In the genomic region with DNA sequence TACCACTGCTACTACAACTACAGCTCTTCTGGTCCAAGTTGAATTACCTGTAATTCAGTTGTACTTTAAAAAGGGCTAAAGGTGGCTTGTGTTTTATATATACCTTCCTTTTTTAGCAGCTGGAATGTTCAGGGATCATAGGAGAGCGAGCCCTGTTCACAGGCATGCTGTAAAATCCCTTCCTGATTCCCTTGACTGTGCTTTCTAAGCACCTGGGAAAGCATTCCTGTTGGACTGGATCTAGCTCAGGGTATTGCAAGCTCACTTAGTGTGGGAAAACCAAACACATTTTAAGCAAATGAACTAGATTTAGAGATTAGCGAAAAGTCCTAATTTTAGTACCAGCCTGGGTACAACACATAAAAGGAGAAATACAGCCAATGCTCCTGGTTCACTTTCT, we compare ENCODE assay signal across 23 cellular contexts.
"Had no signal": no experiment of that assay in that cellular context is flagged by ENCODE, and none has a peak within 500 bp of the region (broad histone marks: within the 10 kb centered on the region; RNA-seq: fewer than 3 reads in every experiment).

No MANE protein-coding gene starts in this region.

- H3K4me3 ChIP-seq: coronary artery, sigmoid colon, spleen, tibial artery, uterus had no signal

- H3K27me3 ChIP-seq: brain microvascular endothelial cell, sigmoid colon, spleen, tibial artery, uterus had no signal

- H3K27ac Mint-ChIP-seq: activated T-cell treated with anti-CD3 and anti-CD28 coated beads, Interleukin-2, amount 50 U/mL, for 72 hours; nephron progenitor cell had no signal

- H3K36me3 ChIP-seq: brain microvascular endothelial cell, uterus had no signal

- DNase-seq: activated CD4-positive, alpha-beta T cell treated with anti-CD3 and anti-CD28 coated beads, Interleukin-2, amount 50 U/mL, for 4 hours; activated CD4-positive, CD25-positive, alpha-beta regulatory T cell treated with anti-CD3 and anti-CD28 coated beads, Interleukin-2, amount 50 U/mL, for 72 hours; activated gamma-delta T cell treated with Interleukin-2 at 50 U/mL for 16 hours; activated T-cell treated with anti-CD3 and anti-CD28 coated beads, Interleukin-2, amount 50 U/mL, for 72 hours; brain microvascular endothelial cell; central memory CD4-positive, alpha-beta T cell; head of caudate nucleus; kidney glomerular epithelial cell; mesenchymal stem cell; nephron progenitor cell; nucleus accumbens; posterior cingulate gyrus; sigmoid colon; spleen; stimulated activated naive CD8-positive, alpha-beta T cell treated with anti-CD3 and anti-CD28 coated beads, Interleukin-15, Interleukin-2, amounts not matched to agents 100 U/mL and 50 U/mL, for 24 hours; substantia nigra; T-helper 2 cell; tibial artery; uterus had no signal

- FAIRE-seq: endometrium, frontal cortex had no signal

- H3K9me3 Mint-ChIP-seq: activated T-cell treated with anti-CD3 and anti-CD28 coated beads, Interleukin-2, amount 50 U/mL, for 72 hours had no signal

- H3K4me1 ChIP-seq: spleen, tibial artery, uterus had no signal

- H3K4me3 Mint-ChIP-seq: activated T-cell treated with anti-CD3 and anti-CD28 coated beads, Interleukin-2, amount 50 U/mL, for 72 hours; nephron progenitor cell had no signal

- ATAC-seq: activated T-cell treated with anti-CD3 and anti-CD28 coated beads, Interleukin-2, amount 50 U/mL, for 72 hours; stimulated activated naive CD8-positive, alpha-beta T cell treated with anti-CD3 and anti-CD28 coated beads, Interleukin-15, Interleukin-2, amounts not matched to agents 100 U/mL and 50 U/mL, for 24 hours had no signal

- H3K27ac ChIP-seq: brain microvascular endothelial cell, coronary artery, sigmoid colon, spleen, tibial artery, uterus, VCaP had no signal

- H3K4me1 Mint-ChIP-seq: nephron progenitor cell had no signal

- H3K9me3 ChIP-seq: sigmoid colon, tibial artery, uterus had no signal
